8 cellular contexts compared by ENCODE assay signal in genomic region chr10:27285093-27285492, GRCh38. TPM values are rescaled to one million over a fixed set of nuclear protein-coding genes. Genes with fewer than 3 reads are reported as not detected.
DNase-seq lines count a peak whose midpoint lies in the region; ATAC-seq and TF ChIP-seq lines count a peak whose summit lies in the region.

No MANE protein-coding gene starts in this region.

- TF ChIP-seq CTCF in epithelial cell of proximal tubule (conservative IDR thresholded peaks at IDR 0.05; ENCODE audit: low read depth, low read length), result peak; percentile 55

- H3K4me3 ChIP-seq in epithelial cell of proximal tubule (ENCODE audit: low read depth, low read length), result no peak overlapping the region

- DNase-seq in activated CD8-positive, alpha-beta memory T cell treated with anti-CD3 and anti-CD28 coated beads, Interleukin-2, amount 50 U/mL, for 4 hours, result peak; percentile 19
- DNase-seq in activated CD8-positive, alpha-beta memory T cell treated with anti-CD3 and anti-CD28 coated beads for 24 hours, result no peak
- DNase-seq in T-helper 1 cell (peak in 3 of 5 donors; percentile 3 to 46 (median 8)), epithelial cell of proximal tubule (ENCODE audit: low read depth) (no peak), NCI-H1436 (lab: John Stamatoyannopoulos, UW) (no peak), medulla oblongata (ENCODE audit: extremely low spot score) (no peak)
- peak; percentile 6 for DNase-seq in stimulated activated CD8-positive, alpha-beta memory T cell treated with anti-CD3 and anti-CD28 coated beads, Interleukin-15, amount 100 ng/mL, for 1 hour (ENCODE audit: low read depth)

- no peak for ATAC-seq in GM21390 (IDR thresholded peaks at IDR 0.05; ENCODE audit: unreplicated experiment)

RNA-seq across cellular contexts. Expression of gene ACBD5, which starts 44.5 kb away (rescaled TPM):
- total RNA-seq in epithelial cell of proximal tubule, result 19.4 and 25.2 TPM in 2 replicates

Comparison
In these comparisons a context has a peak if more than half of its experiments do, and no peak if none do; other contexts are left out.
1. DNase-seq: peak in activated CD8-positive, alpha-beta memory T cell treated with anti-CD3 and anti-CD28 coated beads, Interleukin-2, amount 50 U/mL, for 4 hours (single experiment), T-helper 1 cell (3 of 5) and stimulated activated CD8-positive, alpha-beta memory T cell treated with anti-CD3 and anti-CD28 coated beads, Interleukin-15, amount 100 ng/mL, for 1 hour (single experiment); none in activated CD8-positive, alpha-beta memory T cell treated with anti-CD3 and anti-CD28 coated beads for 24 hours (single experiment), epithelial cell of proximal tubule (single experiment), NCI-H1436 (single experiment) and medulla oblongata (single experiment).